7 cellular contexts compared by ENCODE assay signal in genomic region chrX:133279112-133279730, GRCh38.
A peak's percentile ranks its signal among the peaks of the same experiment; 100 is the strongest.
DNase-seq lines count a peak whose midpoint lies in the region; ATAC-seq, FAIRE-seq and TF ChIP-seq lines count a peak whose summit lies in the region.
"Not testable (repeated sequence)": the region's sequence is repeated elsewhere in the genome, so short reads cannot be mapped to it uniquely, and the experiment has no call there.

No MANE protein-coding gene starts in this region.

- H3K4me3 ChIP-seq in PC-9; colonic mucosa; hepatocyte; HepG2 (replicated peaks in 1 of 3; ENCODE audit: insufficient read depth in 1 of 3, low read depth in 2 of 3, low read length in 3 of 3); small intestine (ENCODE audit: low read depth in 1 of 2, low read length in 2 of 2): not testable (repeated sequence)

- in situ Hi-C loops in HepG2 (cut with HindIII; ENCODE audit: extremely low pct_ligation_motif_present, low pct_unique_long_range_greater_than_20kb): not testable (repeated sequence)

- CTCF ChIA-PET in PC-9 (lab: Charles Lee): interaction anchor here (0.5 kb wide), 1 partner anchor 184 kb away, joined by 4 read pairs; no protein-coding TSS in a partner anchor
- CTCF ChIA-PET in HepG2 (lab: Yijun Ruan, JAX; ENCODE audit: low intra/inter-chr PET ratio, low total read pairs): not testable (repeated sequence)

- H3K27me3 ChIP-seq in PC-9 (ENCODE audit: insufficient read depth, low read depth); colonic mucosa; hepatocyte; HepG2 (ENCODE audit: control insufficient read depth in 1 of 2, insufficient read depth in 2 of 2, low read length in 2 of 2); small intestine (ENCODE audit: control insufficient read depth in 2 of 2, insufficient read depth in 2 of 2, low read length in 2 of 2): not testable (repeated sequence)

- DNase-seq in ELF-1 (ENCODE audit: low read depth, low spot score) (peak; percentile 85), HuH-7 (ENCODE audit: low spot score) (peak; percentile 25), colonic mucosa (peak; percentile 26), hepatocyte (ENCODE audit: low spot score) (peak; percentile 20), HepG2 (ENCODE audit: low spot score) (peak; percentile 68), small intestine (peak; percentile 38)
- not testable (repeated sequence) for DNase-seq in PC-9

- H3K27ac ChIP-seq in PC-9; colonic mucosa; HepG2 (ENCODE audit: extremely low read length, insufficient read depth, low read length); small intestine (ENCODE audit: low read depth in 1 of 2, low read length in 1 of 2): not testable (repeated sequence)
- H3K27ac ChIP-seq in hepatocyte: peak overlapping the region; percentile 51

- TF ChIP-seq POLR2A in HepG2 (IDR thresholded peaks at IDR 0.05; ENCODE audit: insufficient read depth in 1 of 2, low read depth in 2 of 2, low read length in 2 of 2): not testable (repeated sequence)

- TF ChIP-seq EP300 in HepG2 (IDR thresholded peaks at IDR 0.05; ENCODE audit: low read depth in 2 of 2, low read length in 2 of 2): peak in 1 of 2 experiments; percentile 40; a peak in 1 of 4 replicates
- TF ChIP-seq EP300 in HepG2 (CRISPR knock-in tag; IDR thresholded peaks at IDR 0.05; ENCODE audit: borderline replicate concordance): not testable (repeated sequence)

- 74% methylated on average over 9 of the region's 9 CpGs for WGBS in hepatocyte (ENCODE audit: low lambda C conversion rate, missing lambda C conversion rate)
- WGBS in HepG2 (ENCODE audit: low lambda C conversion rate): no CpG with 5 or more reads among the region's 9 CpGs
- WGBS in small intestine, 3 donors: 60 to 78% (median 77%) methylated on average over 8 to 9 of the region's 9 CpGs

- intact Hi-C loops in PC-9 (cut with micrococcal nuclease; ENCODE audit: unreplicated experiment); colonic mucosa (cut with DNase I); HepG2 (cut with micrococcal nuclease; ENCODE audit: unreplicated experiment): not testable (repeated sequence)

- not testable (repeated sequence) for H3K36me3 ChIP-seq in PC-9 (ENCODE audit: low read depth); colonic mucosa; hepatocyte (replicated peaks; ENCODE audit: insufficient read depth, low read depth); HepG2 (replicated peaks in 1 of 2; ENCODE audit: control insufficient read depth in 1 of 2, insufficient read depth in 2 of 2, low read length in 2 of 2); small intestine (ENCODE audit: control insufficient read depth in 2 of 2, insufficient read depth in 2 of 2, low read length in 2 of 2)

- not testable (repeated sequence) for H3K9me3 ChIP-seq in PC-9 (ENCODE audit: insufficient read depth, low read depth); colonic mucosa; hepatocyte (ENCODE audit: low read depth); HepG2 (ENCODE audit: low read length); small intestine (ENCODE audit: control insufficient read depth, low read depth)

- H3K4me2 ChIP-seq in PC-9 (peak overlapping the region; percentile 39), HepG2 (ENCODE audit: low read depth, low read length) (peak overlapping the region; percentile 51)
- H3K4me2 ChIP-seq in hepatocyte: not testable (repeated sequence)

- not testable (repeated sequence) for H2AFZ ChIP-seq in PC-9; hepatocyte; HepG2 (ENCODE audit: low read length)

- not testable (repeated sequence) for H3K79me2 ChIP-seq in PC-9 (ENCODE audit: low read depth); hepatocyte; HepG2 (ENCODE audit: insufficient read depth, low read length)

- TF ChIP-seq RAD21 in HepG2 (CRISPR knock-in tag; IDR thresholded peaks at IDR 0.05): not testable (repeated sequence)

- FAIRE-seq in HepG2 (lab: Jason Lieb, UNC): peak; percentile 56
- FAIRE-seq in small intestine (lab: Jason Lieb, UNC): not testable (repeated sequence)

- POLR2A ChIA-PET in PC-9 (lab: Charles Lee; ENCODE audit: unreplicated experiment); HepG2 (lab: Yijun Ruan, JAX): not testable (repeated sequence)

- BruUV-seq in PC-9 (replicated peaks; lab: Mats Ljungman, UMichigan); HepG2 (replicated peaks; lab: Mats Ljungman, UMichigan): not testable (repeated sequence)

- not testable (repeated sequence) for H3F3A ChIP-seq in PC-9 (ENCODE audit: insufficient read depth, low read depth)

- ATAC-seq in HepG2: peak; percentile 93

- TF ChIP-seq CTCF in PC-9 (conservative IDR thresholded peaks at IDR 0.05); colonic mucosa (IDR thresholded peaks at IDR 0.05); hepatocyte (IDR thresholded peaks at IDR 0.05; ENCODE audit: poor library complexity); HepG2 (CRISPR knock-in tag; IDR thresholded peaks at IDR 0.05): not testable (repeated sequence)

- not testable (repeated sequence) for H4K20me1 ChIP-seq in PC-9 (ENCODE audit: insufficient read depth); hepatocyte (ENCODE audit: insufficient read depth, poor library complexity, severe bottlenecking); HepG2 (ENCODE audit: insufficient read depth, low read length)

- H3K9me2 ChIP-seq in PC-9 (ENCODE audit: insufficient read depth); hepatocyte (replicated peaks; ENCODE audit: insufficient read depth): not testable (repeated sequence)

- H3K4me1 ChIP-seq in PC-9 (replicated peaks; ENCODE audit: insufficient read depth); colonic mucosa; hepatocyte (ENCODE audit: insufficient read depth); small intestine (ENCODE audit: control insufficient read depth in 2 of 2, insufficient read depth in 1 of 2, low read depth in 1 of 2, low read length in 1 of 2): not testable (repeated sequence)
- peaks cover 17% of the 10 kb centered on the region for H3K4me1 ChIP-seq in HepG2 (ENCODE audit: insufficient read depth, low read length)

- not testable (repeated sequence) for H3K9ac ChIP-seq in colonic mucosa (ENCODE audit: low read depth in 2 of 2, low read length in 2 of 2); HepG2 (ENCODE audit: insufficient read depth, low read depth, low read length)

TF ChIP-seq in HepG2, 621 proteins besides CTCF, POLR2A, EP300 and RAD21 (continues in another document):
- peak; percentile 77 for TF ChIP-seq SP5 (CRISPR knock-in tag; IDR thresholded peaks at IDR 0.05; ENCODE audit: borderline replicate concordance, low read depth)
- TF ChIP-seq, protein P1, sequence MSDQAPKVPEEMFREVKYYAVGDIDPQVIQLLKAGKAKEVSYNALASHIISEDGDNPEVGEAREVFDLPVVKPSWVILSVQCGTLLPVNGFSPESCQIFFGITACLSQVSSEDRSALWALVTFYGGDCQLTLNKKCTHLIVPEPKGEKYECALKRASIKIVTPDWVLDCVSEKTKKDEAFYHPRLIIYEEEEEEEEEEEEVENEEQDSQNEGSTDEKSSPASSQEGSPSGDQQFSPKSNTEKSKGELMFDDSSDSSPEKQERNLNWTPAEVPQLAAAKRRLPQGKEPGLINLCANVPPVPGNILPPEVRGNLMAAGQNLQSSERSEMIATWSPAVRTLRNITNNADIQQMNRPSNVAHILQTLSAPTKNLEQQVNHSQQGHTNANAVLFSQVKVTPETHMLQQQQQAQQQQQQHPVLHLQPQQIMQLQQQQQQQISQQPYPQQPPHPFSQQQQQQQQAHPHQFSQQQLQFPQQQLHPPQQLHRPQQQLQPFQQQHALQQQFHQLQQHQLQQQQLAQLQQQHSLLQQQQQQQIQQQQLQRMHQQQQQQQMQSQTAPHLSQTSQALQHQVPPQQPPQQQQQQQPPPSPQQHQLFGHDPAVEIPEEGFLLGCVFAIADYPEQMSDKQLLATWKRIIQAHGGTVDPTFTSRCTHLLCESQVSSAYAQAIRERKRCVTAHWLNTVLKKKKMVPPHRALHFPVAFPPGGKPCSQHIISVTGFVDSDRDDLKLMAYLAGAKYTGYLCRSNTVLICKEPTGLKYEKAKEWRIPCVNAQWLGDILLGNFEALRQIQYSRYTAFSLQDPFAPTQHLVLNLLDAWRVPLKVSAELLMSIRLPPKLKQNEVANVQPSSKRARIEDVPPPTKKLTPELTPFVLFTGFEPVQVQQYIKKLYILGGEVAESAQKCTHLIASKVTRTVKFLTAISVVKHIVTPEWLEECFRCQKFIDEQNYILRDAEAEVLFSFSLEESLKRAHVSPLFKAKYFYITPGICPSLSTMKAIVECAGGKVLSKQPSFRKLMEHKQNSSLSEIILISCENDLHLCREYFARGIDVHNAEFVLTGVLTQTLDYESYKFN (CRISPR knock-in tag; conservative IDR thresholded peaks at IDR 0.05): peak; percentile 71
- peak; percentile 65; the same call in 1 of the 2 replicates for TF ChIP-seq ZBTB7B (CRISPR knock-in tag; IDR thresholded peaks at IDR 0.05)
- TF ChIP-seq HNF4G (IDR thresholded peaks at IDR 0.05; ENCODE audit: borderline replicate concordance, low read depth, low read length): 0 out of 2 replicates have a peak, but pooled peaks have one; percentile 54
- TF ChIP-seq HNF4G (CRISPR knock-in tag; IDR thresholded peaks at IDR 0.05; ENCODE audit: borderline replicate concordance, low read depth): not testable (repeated sequence)
- peak; percentile 21; the same call in 1 of the 2 replicates for TF ChIP-seq SALL1 (CRISPR knock-in tag; IDR thresholded peaks at IDR 0.05)
- 0 out of 2 replicates have a peak, but pooled peaks have one; percentile 50 for TF ChIP-seq KDM6A (CRISPR knock-in tag; IDR thresholded peaks at IDR 0.05; ENCODE audit: low read depth)
